In genomic region chr20:18137412-18138265, GRCh38 we compare ENCODE assay signal across 8 cellular contexts. TPM values are rescaled to one million over a fixed set of nuclear protein-coding genes. Genes with fewer than 3 reads are reported as not detected.
A peak's percentile ranks its signal among the peaks of the same experiment; 100 is the strongest.
DNase-seq lines count a peak whose midpoint lies in the region; ATAC-seq and TF ChIP-seq lines count a peak whose summit lies in the region.

KAT14 (plus strand) TSS chr20:18137863; CDS start chr20:18142661, 4,798 bp downstream.
PET117 (plus strand) TSS chr20:18137863; CDS start chr20:18137956, 93 bp downstream.

- peak; percentile 95 for ATAC-seq in stimulated activated naive CD8-positive, alpha-beta T cell treated with anti-CD3 and anti-CD28 coated beads, Interleukin-15, amount 100 ng/mL, for 72 hours

- H3K4me2 ChIP-seq in neural cell (ENCODE audit: low read length) = peak within 1 kb of the TSS; percentile 99

- H3K4me3 ChIP-seq in fibroblast of villous mesenchyme (ENCODE audit: low read depth, low read length) (peak within 1 kb of the TSS; percentile 74), neural cell (ENCODE audit: low read length) (peak within 1 kb of the TSS; percentile 97)

- no peaks in the 10 kb centered on the region for H3K27me3 ChIP-seq in neural cell (ENCODE audit: insufficient read depth, low read depth, low read length)

- H3K27ac ChIP-seq in neural cell (ENCODE audit: low read length) = peak within 1 kb of the TSS; percentile 84

- H3K27ac Mint-ChIP-seq in stimulated activated naive CD8-positive, alpha-beta T cell treated with anti-CD3 and anti-CD28 coated beads, Interleukin-15, amount 100 ng/mL, for 72 hours = peak within 1 kb of the TSS; percentile 94 to 96

- TF ChIP-seq CTCF in fibroblast of villous mesenchyme (IDR thresholded peaks at IDR 0.05; ENCODE audit: insufficient read depth, low read depth, low read length) (no peak), neural cell (IDR thresholded peaks at IDR 0.05; ENCODE audit: poor library complexity, severe bottlenecking) (no peak)

- H3K9ac ChIP-seq in neural cell (ENCODE audit: low read length) = peak within 1 kb of the TSS; percentile 89

- no peaks in the 10 kb centered on the region for H3K9me2 ChIP-seq in neural cell (ENCODE audit: insufficient read depth, low read length)

- peak; percentile 80 for TF ChIP-seq EP300 in neural cell (conservative IDR thresholded peaks at IDR 0.05; ENCODE audit: poor library complexity, severe bottlenecking)

- peaks cover 27% of the 10 kb centered on the region for H3K4me1 Mint-ChIP-seq in stimulated activated naive CD8-positive, alpha-beta T cell treated with anti-CD3 and anti-CD28 coated beads, Interleukin-15, amount 100 ng/mL, for 72 hours

- peak within 1 kb of the TSS; percentile 96 for H2AFZ ChIP-seq in neural cell (ENCODE audit: low read depth, low read length)

- peaks cover 26% of the 10 kb centered on the region for H3K79me2 ChIP-seq in neural cell (replicated peaks; ENCODE audit: insufficient read depth, low read length)

- H4K20me1 ChIP-seq in neural cell (ENCODE audit: insufficient read depth) = no peaks in the 10 kb centered on the region

- DNase-seq in ELR (ENCODE audit: low read depth) (peak; percentile 90), GOT3 (lab: John Stamatoyannopoulos, UW) (peak; percentile 90), LHCN-M2 (ENCODE audit: low read depth) (peak; percentile 93), fibroblast of villous mesenchyme (ENCODE audit: low read depth) (peak; percentile 92)
- peak; percentile 97 for DNase-seq in activated effector memory CD4-positive, alpha-beta T cell treated with anti-CD3 and anti-CD28 coated beads, Interleukin-2, amount 50 U/mL, for 16 hours
- DNase-seq in stimulated activated naive CD8-positive, alpha-beta T cell treated with anti-CD3 and anti-CD28 coated beads, Interleukin-15, amount 100 ng/mL, for 72 hours = peak; percentile 95

- H3K27me3 Mint-ChIP-seq in stimulated activated naive CD8-positive, alpha-beta T cell treated with anti-CD3 and anti-CD28 coated beads, Interleukin-15, amount 100 ng/mL, for 72 hours = no peaks in the 10 kb centered on the region

- no peaks in the 10 kb centered on the region for H3K36me3 ChIP-seq in neural cell (ENCODE audit: insufficient read depth, low read length)

- peak within 1 kb of the TSS; percentile 65 to 78 for H3K4me3 Mint-ChIP-seq in stimulated activated naive CD8-positive, alpha-beta T cell treated with anti-CD3 and anti-CD28 coated beads, Interleukin-15, amount 100 ng/mL, for 72 hours

- no peaks in the 10 kb centered on the region for H3K9me3 ChIP-seq in neural cell (ENCODE audit: low read length)

- no peaks in the 10 kb centered on the region for H3K9me3 Mint-ChIP-seq in stimulated activated naive CD8-positive, alpha-beta T cell treated with anti-CD3 and anti-CD28 coated beads, Interleukin-15, amount 100 ng/mL, for 72 hours

- TF ChIP-seq RAD21 in neural cell (conservative IDR thresholded peaks at IDR 0.05) = peak; percentile 53

- H3F3A ChIP-seq in neural cell (ENCODE audit: insufficient read depth, low read length, poor library complexity, severe bottlenecking) = no peaks in the 10 kb centered on the region

- TF ChIP-seq POLR2A in Raji (IDR thresholded peaks at IDR 0.05; ENCODE audit: insufficient read depth, low read depth, low read length) = peak; percentile 90

TF ChIP-seq in neural cell, 6 proteins besides CTCF, POLR2A, EP300 and RAD21:
- TF ChIP-seq SMC3 (conservative IDR thresholded peaks at IDR 0.05; ENCODE audit: poor library complexity) (peak; percentile 67), MXI1 (conservative IDR thresholded peaks at IDR 0.05; ENCODE audit: poor library complexity, severe bottlenecking) (peak; percentile 96), POLR2AphosphoS5 (IDR thresholded peaks at IDR 0.05) (peak; percentile 92), EZH2 (IDR thresholded peaks at IDR 0.05; ENCODE audit: borderline replicate concordance, insufficient read depth, low read length, poor library complexity, severe bottlenecking) (no peak), REST (IDR thresholded peaks at IDR 0.05; ENCODE audit: borderline replicate concordance) (peak; percentile 28), TAF1 (IDR thresholded peaks at IDR 0.05; ENCODE audit: low read depth) (peak; percentile 67)

RNA-seq across cellular contexts. Expression of gene KAT14, which starts in this region (rescaled TPM):
- total RNA-seq in LHCN-M2 (2014; rRNA removed) (18.2 and 19.2 TPM in 2 replicates), fibroblast of villous mesenchyme (13.9 and 16.0 TPM in 2 replicates)
- polyA plus RNA-seq in LHCN-M2 (2012) = 7.7 TPM
- polyA plus RNA-seq in neural cell = 19.3 and 29.2 TPM in 2 replicates
- 32.3 and 37.3 TPM in 2 replicates for polyA minus RNA-seq in neural cell

RNA-seq across cellular contexts. Expression of gene PET117, which starts in this region (rescaled TPM):
- total RNA-seq in LHCN-M2 (2014; rRNA removed) (19.9 and 24.0 TPM in 2 replicates), fibroblast of villous mesenchyme (9.5 and 9.7 TPM in 2 replicates)
- polyA plus RNA-seq in LHCN-M2 (2012) = 8.2 TPM
- 24.9 and 39.0 TPM in 2 replicates for polyA plus RNA-seq in neural cell
- 22.2 and 27.2 TPM in 2 replicates for polyA minus RNA-seq in neural cell

Comparison
In these comparisons a context has a peak if more than half of its experiments do, and no peak if none do; other contexts are left out.
1. Peak in every context shown above with its lines: DNase-seq, ATAC-seq, H3K4me3 ChIP-seq and H3K27ac ChIP-seq.